8 cellular contexts compared by ENCODE assay signal in genomic region chr3:197801801-197802504, GRCh38. TPM values are rescaled to one million over a fixed set of nuclear protein-coding genes. Genes with fewer than 3 reads are reported as not detected.
DNase-seq lines count a peak whose midpoint lies in the region; ATAC-seq and TF ChIP-seq lines count a peak whose summit lies in the region.

No MANE protein-coding gene starts in this region.

- H3F3A ChIP-seq in PC-9 (ENCODE audit: insufficient read depth, low read depth) (0 out of 2 replicates have a peak, but pooled peaks cover 6% of the 10 kb centered on the region), smooth muscle cell (ENCODE audit: low read depth) (no peaks in the 10 kb centered on the region)

- TF ChIP-seq CTCF in PC-9 (conservative IDR thresholded peaks at IDR 0.05) = peak; percentile 77
- TF ChIP-seq CTCF in chondrocyte (IDR thresholded peaks at IDR 0.05) = peak; percentile 69
- TF ChIP-seq CTCF in smooth muscle cell (IDR thresholded peaks at IDR 0.05; ENCODE audit: borderline replicate concordance, insufficient read depth, poor library complexity, severe bottlenecking) = peak; percentile 21

- no peak overlapping the region for H2BK120ac ChIP-seq in neuronal stem cell (ENCODE audit: low read depth, low read length)

- H3K4me3 Mint-ChIP-seq in CD4-positive, CD25-positive, alpha-beta regulatory T cell = peak overlapping the region in 2 of 4 donors; percentile 34 to 41
- H3K4me3 Mint-ChIP-seq in chondrocyte (ENCODE audit: unreplicated experiment) = no peak overlapping the region

- no peak overlapping the region for H2AFZ ChIP-seq in PC-9
- no peak overlapping the region for H2AFZ ChIP-seq in smooth muscle cell (ENCODE audit: low read depth)
- no peak overlapping the region for H2AFZ ChIP-seq in neuronal stem cell (ENCODE audit: low read length)

- H3K4me2 ChIP-seq in PC-9 = no peak overlapping the region
- no peak overlapping the region for H3K4me2 ChIP-seq in smooth muscle cell
- H3K4me2 ChIP-seq in neuronal stem cell (ENCODE audit: insufficient read depth, low read length, poor library complexity, severe bottlenecking) = no peak overlapping the region

- POLR2A ChIA-PET in PC-9 (lab: Charles Lee; ENCODE audit: unreplicated experiment) = no interaction called here

- no peak overlapping the region for H2AK5ac ChIP-seq in neuronal stem cell (ENCODE audit: low read depth, low read length)

- peak overlapping the region; percentile 48 to 67 (median 62) for H3K27ac Mint-ChIP-seq in CD4-positive, CD25-positive, alpha-beta regulatory T cell
- peak overlapping the region; percentile 63 for H3K27ac Mint-ChIP-seq in chondrocyte (ENCODE audit: unreplicated experiment)

- H4K91ac ChIP-seq in neuronal stem cell (ENCODE audit: low read depth, low read length, poor library complexity) = no peak overlapping the region

- H3K79me1 ChIP-seq in neuronal stem cell (ENCODE audit: low read depth, low read length) = no peaks in the 10 kb centered on the region

- no peak overlapping the region for H3K4me3 ChIP-seq in CD4-positive, CD25-positive, alpha-beta regulatory T cell (ENCODE audit: low read depth, low read length)
- H3K4me3 ChIP-seq in PC-9 (no peak overlapping the region), smooth muscle cell (no peak overlapping the region), neuronal stem cell (ENCODE audit: low read length in 2 of 2) (no peak overlapping the region)

- BruUV-seq in PC-9 (replicated peaks; lab: Mats Ljungman, UMichigan) = no TSS peak

- H4K20me1 ChIP-seq in PC-9 (ENCODE audit: insufficient read depth) (peaks cover 23% of the 10 kb centered on the region), smooth muscle cell (ENCODE audit: low read depth) (peaks cover 99% of the 10 kb centered on the region)

- no peak overlapping the region for H2BK15ac ChIP-seq in neuronal stem cell (ENCODE audit: low read length)

- H3K36me3 Mint-ChIP-seq in CD4-positive, CD25-positive, alpha-beta regulatory T cell = peaks cover 3% of the 10 kb centered on the region
- H3K36me3 Mint-ChIP-seq in chondrocyte (ENCODE audit: low read depth) = no peaks in the 10 kb centered on the region

- peak overlapping the region; percentile 7 for H3K27ac ChIP-seq in CD4-positive, CD25-positive, alpha-beta regulatory T cell (ENCODE audit: insufficient read depth, low read length, poor library complexity, severe bottlenecking)
- peak overlapping the region; percentile 2; the same call in 1 of the 2 replicates for H3K27ac ChIP-seq in PC-9
- no peak overlapping the region for H3K27ac ChIP-seq in smooth muscle cell (ENCODE audit: low read depth)
- no peak overlapping the region for H3K27ac ChIP-seq in neuronal stem cell (replicated peaks; ENCODE audit: low read length)

- CTCF ChIA-PET in PC-9 (lab: Charles Lee) = no interaction called here

- no peak overlapping the region for H2BK12ac ChIP-seq in neuronal stem cell (ENCODE audit: low read length)

- no peak overlapping the region for H3K4ac ChIP-seq in neuronal stem cell (ENCODE audit: low read length)

- H4K8ac ChIP-seq in neuronal stem cell (ENCODE audit: low read depth, low read length) = no peak overlapping the region

- H3K9ac ChIP-seq in smooth muscle cell (ENCODE audit: low read depth) (no peak overlapping the region), neuronal stem cell (ENCODE audit: low read depth, low read length, poor library complexity) (no peak overlapping the region)

- no peaks in the 10 kb centered on the region for H3K9me3 ChIP-seq in CD4-positive, CD25-positive, alpha-beta regulatory T cell (ENCODE audit: control insufficient read depth in 2 of 2, low read length in 2 of 2)
- no peaks in the 10 kb centered on the region for H3K9me3 ChIP-seq in PC-9 (ENCODE audit: insufficient read depth, low read depth)
- H3K9me3 ChIP-seq in smooth muscle cell (replicated peaks; ENCODE audit: low read depth) = no peaks in the 10 kb centered on the region
- peaks cover 0 to 9% of the 10 kb centered on the region in 2 donors for H3K9me3 ChIP-seq in neuronal stem cell (replicated peaks in 1 of 2; ENCODE audit: control insufficient read depth in 2 of 2, insufficient read depth in 1 of 2, low read depth in 1 of 2, low read length in 2 of 2)

- no peaks in the 10 kb centered on the region for H3K9me3 Mint-ChIP-seq in CD4-positive, CD25-positive, alpha-beta regulatory T cell
- no peaks in the 10 kb centered on the region for H3K9me3 Mint-ChIP-seq in chondrocyte (ENCODE audit: low read depth)

- intact Hi-C loops in PC-9 (cut with micrococcal nuclease; ENCODE audit: unreplicated experiment) = no loop called here

- H3K4me1 ChIP-seq in CD4-positive, CD25-positive, alpha-beta regulatory T cell (ENCODE audit: control insufficient read depth, insufficient read depth, low read length, poor library complexity, severe bottlenecking) = peaks cover 19% of the 10 kb centered on the region
- no peaks in the 10 kb centered on the region for H3K4me1 ChIP-seq in PC-9 (replicated peaks; ENCODE audit: insufficient read depth)
- no peaks in the 10 kb centered on the region for H3K4me1 ChIP-seq in smooth muscle cell (ENCODE audit: low read depth)
- H3K4me1 ChIP-seq in neuronal stem cell (ENCODE audit: control insufficient read depth in 2 of 2, insufficient read depth in 1 of 2, low read depth in 1 of 2, low read length in 2 of 2) = no peaks in the 10 kb centered on the region

- H3K18ac ChIP-seq in neuronal stem cell (ENCODE audit: low read length) = no peak overlapping the region

- 72% methylated on average over 3 of the region's 3 CpGs for WGBS in smooth muscle cell (ENCODE audit: low lambda C conversion rate)
- WGBS in neuronal stem cell (ENCODE audit: extremely low coverage in 2 of 2, insufficient read length in 2 of 2, insufficient replicate concordance in 1 of 2), 2 donors = no CpG with 5 or more reads among the region's 3 CpGs

- no peaks in the 10 kb centered on the region for H3K27me3 Mint-ChIP-seq in CD4-positive, CD25-positive, alpha-beta regulatory T cell
- H3K27me3 Mint-ChIP-seq in chondrocyte (ENCODE audit: low read depth) = no peaks in the 10 kb centered on the region

- H3K36me3 ChIP-seq in CD4-positive, CD25-positive, alpha-beta regulatory T cell (ENCODE audit: control insufficient read depth, insufficient read depth, low read length) = peaks cover 2% of the 10 kb centered on the region
- H3K36me3 ChIP-seq in PC-9 (ENCODE audit: low read depth) (0 out of 2 replicates have a peak, but pooled peaks cover 4% of the 10 kb centered on the region), smooth muscle cell (ENCODE audit: low read depth) (no peaks in the 10 kb centered on the region), neuronal stem cell (replicated peaks in 1 of 2; ENCODE audit: control insufficient read depth in 2 of 2, insufficient read depth in 2 of 2, low read length in 2 of 2) (peaks cover 0 to 25% of the 10 kb centered on the region in 2 donors)

- H3K23ac ChIP-seq in neuronal stem cell (ENCODE audit: low read depth, low read length, poor library complexity) = no peak overlapping the region

- no peak overlapping the region for H3K14ac ChIP-seq in neuronal stem cell (ENCODE audit: low read length)

- no peaks in the 10 kb centered on the region for H3K9me2 ChIP-seq in PC-9 (ENCODE audit: insufficient read depth)

- H3K27me3 ChIP-seq in CD4-positive, CD25-positive, alpha-beta regulatory T cell (ENCODE audit: control insufficient read depth, insufficient read depth, low read length) = no peaks in the 10 kb centered on the region
- H3K27me3 ChIP-seq in PC-9 (ENCODE audit: insufficient read depth, low read depth) (no peaks in the 10 kb centered on the region), smooth muscle cell (ENCODE audit: low read depth) (no peaks in the 10 kb centered on the region), neuronal stem cell (ENCODE audit: control insufficient read depth in 3 of 3, insufficient read depth in 3 of 3, low read depth in 1 of 3, low read length in 3 of 3) (no peaks in the 10 kb centered on the region)

- H2BK5ac ChIP-seq in neuronal stem cell (ENCODE audit: low read length) = no peak overlapping the region

- DNase-seq in CD4-positive, CD25-positive, alpha-beta regulatory T cell = peak in 2 of 3 donors; percentile 32 to 61
- DNase-seq in PC-9 = no peak
- no peak for DNase-seq in chondrocyte (ENCODE audit: low spot score)
- no peak for DNase-seq in smooth muscle cell (lab: John Stamatoyannopoulos, UW; ENCODE audit: unreplicated experiment)
- DNase-seq in mesenteric fat pad (ENCODE audit: low spot score) = no peak
- DNase-seq in neuronal stem cell (ENCODE audit: low spot score) = no peak

- H3K4me1 Mint-ChIP-seq in CD4-positive, CD25-positive, alpha-beta regulatory T cell = peaks cover 27 to 64% (median 50%) of the 10 kb centered on the region in 4 donors
- peaks cover 57% of the 10 kb centered on the region for H3K4me1 Mint-ChIP-seq in chondrocyte (ENCODE audit: low read depth)

- peak; percentile 53 to 54 for ATAC-seq in CD4-positive, CD25-positive, alpha-beta regulatory T cell (ENCODE audit: low read depth in 2 of 2)
- ATAC-seq in GM18867 (IDR thresholded peaks at IDR 0.05; ENCODE audit: unreplicated experiment) (peak; percentile 47), HG02759 (IDR thresholded peaks at IDR 0.05; ENCODE audit: unreplicated experiment) (no peak)

- H3K79me2 ChIP-seq in PC-9 (ENCODE audit: low read depth) = peaks cover 94% of the 10 kb centered on the region
- H3K79me2 ChIP-seq in smooth muscle cell (ENCODE audit: low read depth) = peaks cover 100% of the 10 kb centered on the region

RNA-seq across cellular contexts. Expression of gene LRCH3, which starts 10.9 kb away (rescaled TPM):
- total RNA-seq in CD4-positive, CD25-positive, alpha-beta regulatory T cell = 66.1 TPM
- polyA plus RNA-seq in CD4-positive, CD25-positive, alpha-beta regulatory T cell = 10 to 100 TPM; 12.2 to 19.6 (median 16.1) TPM
- total RNA-seq in PC-9 (2021) (51.9 and 71.5 TPM in 2 replicates), chondrocyte (41.7 to 59.9 TPM (median 49.8 TPM) in 3 replicates), smooth muscle cell (31.7 and 49.2 TPM in 2 replicates), mesenteric fat pad (48.0 TPM)
- polyA plus RNA-seq in smooth muscle cell = 14.5 and 15.6 TPM in 2 replicates
- 31.6 TPM for polyA plus RNA-seq in neuronal stem cell (2013, experiment 1 of 2)
- 30.8 TPM for polyA plus RNA-seq in neuronal stem cell (2013, experiment 2 of 2)

RNA-seq across cellular contexts. Expression of gene FYTTD1, which starts 52.3 kb away (rescaled TPM):
- 42.2 TPM for total RNA-seq in CD4-positive, CD25-positive, alpha-beta regulatory T cell
- 10 to 100 TPM; 75.5 to 91.0 (median 85.8) TPM for polyA plus RNA-seq in CD4-positive, CD25-positive, alpha-beta regulatory T cell
- total RNA-seq in PC-9 (2021) (75.4 and 78.3 TPM in 2 replicates), chondrocyte (73.6 to 83.3 TPM (median 74.2 TPM) in 3 replicates), smooth muscle cell (32.7 and 78.1 TPM in 2 replicates), mesenteric fat pad (66.3 TPM)
- 33.2 and 40.7 TPM in 2 replicates for polyA plus RNA-seq in smooth muscle cell
- polyA plus RNA-seq in neuronal stem cell (2013, experiment 1 of 2) = 42.3 TPM
- 43.8 TPM for polyA plus RNA-seq in neuronal stem cell (2013, experiment 2 of 2)

Comparison
In these comparisons a context has a peak if more than half of its experiments do, and no peak if none do; other contexts are left out.
1. DNase-seq: peak in CD4-positive, CD25-positive, alpha-beta regulatory T cell (2 of 3); none in PC-9 (0 of 2), chondrocyte (single experiment), smooth muscle cell (single experiment), mesenteric fat pad (single experiment) and neuronal stem cell (single experiment).
2. H3K27ac ChIP-seq: peak in CD4-positive, CD25-positive, alpha-beta regulatory T cell (single experiment) and PC-9 (single experiment); none in smooth muscle cell (single experiment) and neuronal stem cell (single experiment).
3. CTCF ChIP-seq: peak in every context shown above with its lines; median percentile 77 in PC-9; 69 in chondrocyte; 21 in smooth muscle cell.